ENCODE assay signal across 9 cellular contexts in the genomic region with DNA sequence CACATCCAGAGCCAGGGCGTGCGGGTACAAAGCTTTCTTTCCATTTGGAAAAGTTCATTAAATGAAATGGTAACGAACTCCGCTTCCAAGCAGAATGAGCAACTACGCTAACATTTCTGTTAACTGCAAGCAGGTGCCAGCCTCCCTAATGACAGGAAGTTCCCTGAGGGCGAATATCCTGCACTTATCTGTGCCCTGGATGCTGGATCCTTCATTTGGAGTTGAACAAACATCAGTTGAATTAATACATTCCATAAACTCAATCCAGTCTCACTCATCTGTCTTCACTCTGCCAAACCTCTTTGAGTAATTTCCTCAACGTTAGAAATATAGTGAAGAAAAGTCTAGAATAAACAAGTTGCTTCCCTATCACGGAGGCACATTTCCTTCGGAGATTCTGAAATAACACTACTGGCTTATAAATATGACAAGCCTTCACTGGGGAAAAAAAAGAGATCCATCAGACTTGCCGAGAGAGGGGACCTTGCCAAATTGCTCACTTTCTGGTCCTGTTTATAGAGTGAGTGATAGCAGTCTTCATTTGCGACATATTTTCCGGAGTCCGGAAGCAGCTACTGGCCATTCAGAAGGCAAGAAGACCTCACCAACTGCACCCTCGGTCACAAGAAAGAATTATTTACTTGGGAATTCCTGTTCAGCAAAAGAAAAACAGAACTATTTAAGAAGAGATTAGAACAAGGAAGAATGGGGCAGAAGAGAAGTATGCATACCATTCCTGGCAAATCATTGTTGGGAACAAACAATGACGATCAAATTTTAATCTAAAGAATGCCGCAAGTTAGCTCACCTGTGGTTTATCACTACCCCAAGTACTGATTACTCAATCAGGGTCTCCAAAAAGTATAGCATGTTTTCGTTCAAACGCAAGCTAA.
DNase-seq lines count a peak whose midpoint lies in the region; ATAC-seq, FAIRE-seq and TF ChIP-seq lines count a peak whose summit lies in the region.
"Had no signal": no experiment of that assay in that cellular context is flagged by ENCODE, and none has a peak within 500 bp of the region (broad histone marks: within the 10 kb centered on the region; RNA-seq: fewer than 3 reads in every experiment).

No MANE protein-coding gene starts in this region.

- no peak overlapping the region for H3K4me3 Mint-ChIP-seq in T-helper 1 cell treated with Interleukin-12 subunit alpha and Interleukin-12 subunit beta and Interleukin-4 antibody, amounts not matched to agents 30 μg/mL and 1 μg/mL, for 36 hours

- H3K4me3 ChIP-seq in brain microvascular endothelial cell (ENCODE audit: low read depth, low read length): no peak overlapping the region
- H3K4me3 ChIP-seq in tibial artery: peak overlapping the region; percentile 17 to 30
- H3K4me3 ChIP-seq in kidney (ENCODE audit: low read length in 2 of 2): peak overlapping the region in 1 of 2 donors; percentile 21

- no peaks in the 10 kb centered on the region for H3K9me3 Mint-ChIP-seq in T-helper 1 cell treated with Interleukin-12 subunit alpha and Interleukin-12 subunit beta and Interleukin-4 antibody, amounts not matched to agents 30 μg/mL and 1 μg/mL, for 36 hours

- intact Hi-C loops in tibial artery (cut with DNase I; ENCODE audit: low total_unique reads): no loop called here
- intact Hi-C loops in kidney (cut with DNase I): no loop called here

- H3K27ac ChIP-seq in brain microvascular endothelial cell: peak overlapping the region; percentile 82
- H3K27ac ChIP-seq in tibial artery: peak overlapping the region; percentile 62 to 68
- peak overlapping the region in 1 of 2 donors; percentile 86 for H3K27ac ChIP-seq in kidney (ENCODE audit: low read depth in 2 of 2, low read length in 2 of 2)

- FAIRE-seq in kidney (lab: Jason Lieb, UNC): no peak

- in situ Hi-C loops in brain microvascular endothelial cell (cut with HindIII; ENCODE audit: low pct_ligation_motif_present, low sequenced_read_pairs): no loop called here

- no peaks in the 10 kb centered on the region for H3K27me3 ChIP-seq in brain microvascular endothelial cell (replicated peaks)
- no peaks in the 10 kb centered on the region for H3K27me3 ChIP-seq in tibial artery

- no peaks in the 10 kb centered on the region for H3K9me3 ChIP-seq in tibial artery
- H3K9me3 ChIP-seq in kidney (ENCODE audit: control insufficient read depth in 1 of 2, low read length in 2 of 2): no peaks in the 10 kb centered on the region

- H3K36me3 Mint-ChIP-seq in T-helper 1 cell treated with Interleukin-12 subunit alpha and Interleukin-12 subunit beta and Interleukin-4 antibody, amounts not matched to agents 30 μg/mL and 1 μg/mL, for 36 hours (ENCODE audit: low read depth): peaks cover 30% of the 10 kb centered on the region

- no peak for TF ChIP-seq CTCF in brain microvascular endothelial cell (IDR thresholded peaks at IDR 0.05; ENCODE audit: low read depth, low read length, missing control alignments)
- no peak for TF ChIP-seq CTCF in tibial artery (IDR thresholded peaks at IDR 0.05)
- no peak for TF ChIP-seq CTCF in kidney (IDR thresholded peaks at IDR 0.05; ENCODE audit: borderline replicate concordance, extremely low read depth, insufficient read depth)

- peak overlapping the region; percentile 33 for H3K27ac Mint-ChIP-seq in T-helper 1 cell treated with Interleukin-12 subunit alpha and Interleukin-12 subunit beta and Interleukin-4 antibody, amounts not matched to agents 30 μg/mL and 1 μg/mL, for 36 hours

- no peak overlapping the region for H3K9ac ChIP-seq in kidney (ENCODE audit: low read length in 2 of 2)

- H3K4me1 Mint-ChIP-seq in T-helper 1 cell treated with Interleukin-12 subunit alpha and Interleukin-12 subunit beta and Interleukin-4 antibody, amounts not matched to agents 30 μg/mL and 1 μg/mL, for 36 hours (ENCODE audit: low read depth): peaks cover 58% of the 10 kb centered on the region

- H3K4me1 ChIP-seq in tibial artery: peaks cover 0 to 28% (median 11%) of the 10 kb centered on the region in 4 donors
- peaks cover 7 to 20% of the 10 kb centered on the region in 2 donors for H3K4me1 ChIP-seq in kidney (ENCODE audit: control insufficient read depth in 1 of 2, insufficient read depth in 1 of 2, low read depth in 1 of 2, low read length in 2 of 2)

- H3K36me3 ChIP-seq in brain microvascular endothelial cell (replicated peaks) (no peaks in the 10 kb centered on the region), tibial artery (no peaks in the 10 kb centered on the region), kidney (ENCODE audit: control insufficient read depth in 1 of 2, insufficient read depth in 2 of 2, low read length in 2 of 2) (no peaks in the 10 kb centered on the region)

- H3K27me3 Mint-ChIP-seq in T-helper 1 cell treated with Interleukin-12 subunit alpha and Interleukin-12 subunit beta and Interleukin-4 antibody, amounts not matched to agents 30 μg/mL and 1 μg/mL, for 36 hours (ENCODE audit: low read depth): no peaks in the 10 kb centered on the region

- no peak for ATAC-seq in GM19397 (IDR thresholded peaks at IDR 0.05; ENCODE audit: unreplicated experiment)

- DNase-seq in T-helper 1 cell: no peak
- DNase-seq in brain microvascular endothelial cell: peak; percentile 90
- DNase-seq in kidney glomerular epithelial cell (lab: John Stamatoyannopoulos, UW): peak; percentile 66
- DNase-seq in tibial artery: peak; percentile 73 to 76
- DNase-seq in kidney: no peak
- DNase-seq in A172 (ENCODE audit: low spot score): no peak
- DNase-seq: NCI-H2107 had no signal

Comparison
In these comparisons a context has a peak if more than half of its experiments do, and no peak if none do; other contexts are left out.
1. DNase-seq: peak in brain microvascular endothelial cell (single experiment), kidney glomerular epithelial cell (single experiment) and tibial artery (2 of 2); none in T-helper 1 cell (0 of 5), kidney (single experiment) and A172 (single experiment).